Comparison of ENCODE assay signal across 9 cellular contexts in genomic region chr9:137461663-137462395, GRCh38. TPM values are rescaled to one million over a fixed set of nuclear protein-coding genes. Genes with fewer than 3 reads are reported as not detected.
A peak's percentile ranks its signal among the peaks of the same experiment; 100 is the strongest.
DNase-seq lines count a peak whose midpoint lies in the region; ATAC-seq, FAIRE-seq and TF ChIP-seq lines count a peak whose summit lies in the region.
"Had no signal": no experiment of that assay in that cellular context is flagged by ENCODE, and none has a peak within 500 bp of the region (broad histone marks: within the 10 kb centered on the region; RNA-seq: fewer than 3 reads in every experiment).

No MANE protein-coding gene starts in this region.

- H3K27me3 ChIP-seq in OCI-LY3 (ENCODE audit: low read depth, low read length) (no peaks in the 10 kb centered on the region), HepG2 (ENCODE audit: control insufficient read depth in 1 of 2, insufficient read depth in 2 of 2, low read length in 2 of 2) (no peaks in the 10 kb centered on the region; a peak in 1 of 5 replicates)

- no peak for FAIRE-seq in HepG2 (lab: Jason Lieb, UNC)

- H3K36me3 ChIP-seq in OCI-LY3 (replicated peaks; ENCODE audit: low read depth, low read length): peaks cover 5% of the 10 kb centered on the region
- peaks cover 2 to 7% of the 10 kb centered on the region in 2 experiments; a peak in 3 of 5 replicates for H3K36me3 ChIP-seq in HepG2 (replicated peaks in 1 of 2; ENCODE audit: control insufficient read depth in 1 of 2, insufficient read depth in 2 of 2, low read length in 2 of 2)

- intact Hi-C loops in HepG2 (cut with micrococcal nuclease; ENCODE audit: unreplicated experiment): no loop called here

- H3K4me1 ChIP-seq in OCI-LY3 (ENCODE audit: low read length) (peaks cover 27% of the 10 kb centered on the region), HepG2 (ENCODE audit: insufficient read depth, low read length) (peaks cover 75% of the 10 kb centered on the region)

- in situ Hi-C loops in HepG2 (cut with HindIII; ENCODE audit: extremely low pct_ligation_motif_present, low pct_unique_long_range_greater_than_20kb): no loop called here

- H3K9me3 Mint-ChIP-seq in stimulated activated effector memory CD8-positive, alpha-beta T cell treated with anti-CD3 and anti-CD28 coated beads, Interleukin-12 subunit alpha, Interleukin-12 subunit beta, amount 100 ng/mL, for 72 hours: no peaks in the 10 kb centered on the region

- H3K27ac Mint-ChIP-seq in stimulated activated effector memory CD8-positive, alpha-beta T cell treated with anti-CD3 and anti-CD28 coated beads, Interleukin-12 subunit alpha, Interleukin-12 subunit beta, amount 100 ng/mL, for 72 hours: peak overlapping the region; percentile 92

- CTCF ChIA-PET in HepG2 (lab: Yijun Ruan, JAX; ENCODE audit: low intra/inter-chr PET ratio, low total read pairs): no interaction called here

- no peak for TF ChIP-seq POLR2A in HepG2 (IDR thresholded peaks at IDR 0.05; ENCODE audit: insufficient read depth in 1 of 2, low read depth in 2 of 2, low read length in 2 of 2)

- H3K4me3 ChIP-seq in OCI-LY3 (ENCODE audit: low read length) (peak overlapping the region; percentile 80), HepG2 (replicated peaks in 1 of 3; ENCODE audit: insufficient read depth in 1 of 3, low read depth in 2 of 3, low read length in 3 of 3) (no peak overlapping the region)

- no peak for TF ChIP-seq EP300 in HepG2 (IDR thresholded peaks at IDR 0.05; ENCODE audit: low read depth in 2 of 2, low read length in 2 of 2)
- no peak for TF ChIP-seq EP300 in HepG2 (CRISPR knock-in tag; IDR thresholded peaks at IDR 0.05; ENCODE audit: borderline replicate concordance)

- 96% methylated on average over 37 of the region's 52 CpGs for WGBS in HepG2 (ENCODE audit: low lambda C conversion rate)

- ATAC-seq in GM21576 (IDR thresholded peaks at IDR 0.05; ENCODE audit: unreplicated experiment): peak; percentile 55
- ATAC-seq in HepG2: no peak
- ATAC-seq in stimulated activated effector memory CD8-positive, alpha-beta T cell treated with anti-CD3 and anti-CD28 coated beads, Interleukin-12 subunit alpha, Interleukin-12 subunit beta, amount 100 ng/mL, for 72 hours: peak; percentile 88
- ATAC-seq in HG02884 (IDR thresholded peaks at IDR 0.05; ENCODE audit: unreplicated experiment): no peak
- ATAC-seq in GM19328 (IDR thresholded peaks at IDR 0.05; ENCODE audit: unreplicated experiment): no peak

- peak overlapping the region; percentile 66 for H3K4me3 Mint-ChIP-seq in stimulated activated effector memory CD8-positive, alpha-beta T cell treated with anti-CD3 and anti-CD28 coated beads, Interleukin-12 subunit alpha, Interleukin-12 subunit beta, amount 100 ng/mL, for 72 hours

- H2AFZ ChIP-seq in OCI-LY3 (ENCODE audit: low read depth, low read length): peak overlapping the region; percentile 77; the same call in 1 of the 2 replicates
- H2AFZ ChIP-seq in HepG2 (ENCODE audit: low read length): no peak overlapping the region

- DNase-seq in AG08395 (ENCODE audit: low spot score) (peak; percentile 67), HepG2 (ENCODE audit: low spot score) (no peak)
- DNase-seq in activated gamma-delta T cell treated with anti-CD3 and anti-CD28 coated beads, Interleukin-2, amount 50 U/mL, for 16 hours (ENCODE audit: low read depth): peak; percentile 84
- DNase-seq in stimulated activated effector memory CD8-positive, alpha-beta T cell treated with anti-CD3 and anti-CD28 coated beads, Interleukin-12 subunit alpha, Interleukin-12 subunit beta, amount 100 ng/mL, for 72 hours (ENCODE audit: low spot score in 2 of 2): peak; percentile 85 to 92

- peaks cover 17% of the 10 kb centered on the region for H3K36me3 Mint-ChIP-seq in stimulated activated effector memory CD8-positive, alpha-beta T cell treated with anti-CD3 and anti-CD28 coated beads, Interleukin-12 subunit alpha, Interleukin-12 subunit beta, amount 100 ng/mL, for 72 hours

- H3K4me2 ChIP-seq in OCI-LY3 (ENCODE audit: low read length) (peak overlapping the region; percentile 72), HepG2 (ENCODE audit: low read depth, low read length) (no peak overlapping the region)

- no peaks in the 10 kb centered on the region for H4K20me1 ChIP-seq in OCI-LY3 (ENCODE audit: insufficient read depth, low read length)
- H4K20me1 ChIP-seq in HepG2 (ENCODE audit: insufficient read depth, low read length): peaks cover 9% of the 10 kb centered on the region; the same call in 1 of the 2 replicates

- POLR2A ChIA-PET in HepG2 (lab: Yijun Ruan, JAX): no interaction called here

- no TSS peak for BruUV-seq in HepG2 (replicated peaks; lab: Mats Ljungman, UMichigan)

- peaks cover 32% of the 10 kb centered on the region for H3K4me1 Mint-ChIP-seq in stimulated activated effector memory CD8-positive, alpha-beta T cell treated with anti-CD3 and anti-CD28 coated beads, Interleukin-12 subunit alpha, Interleukin-12 subunit beta, amount 100 ng/mL, for 72 hours

- H3K9me3 ChIP-seq in OCI-LY3 (ENCODE audit: insufficient read depth, low read length) (no peaks in the 10 kb centered on the region), HepG2 (ENCODE audit: low read length) (no peaks in the 10 kb centered on the region)

- peaks cover 14% of the 10 kb centered on the region for H3K79me2 ChIP-seq in OCI-LY3 (ENCODE audit: low read length)
- H3K79me2 ChIP-seq in HepG2 (ENCODE audit: insufficient read depth, low read length): peaks cover 20% of the 10 kb centered on the region

- no peak for TF ChIP-seq CTCF in OCI-LY3 (IDR thresholded peaks at IDR 0.05; ENCODE audit: low read depth, low read length)
- TF ChIP-seq CTCF in HepG2 (CRISPR knock-in tag; IDR thresholded peaks at IDR 0.05): no peak

- peak overlapping the region; percentile 36 for H3K27ac ChIP-seq in OCI-LY3 (ENCODE audit: low read length)
- H3K27ac ChIP-seq in HepG2 (ENCODE audit: extremely low read length, insufficient read depth, low read length): no peak overlapping the region
- H3K27ac ChIP-seq: epithelial cell of prostate had no signal

- TF ChIP-seq RAD21 in HepG2 (CRISPR knock-in tag; IDR thresholded peaks at IDR 0.05): no peak

- H3K9ac ChIP-seq in OCI-LY3 (ENCODE audit: low read length): peak overlapping the region; percentile 61
- H3K9ac ChIP-seq in HepG2 (ENCODE audit: insufficient read depth, low read depth, low read length): no peak overlapping the region

RNA-seq across cellular contexts. Expression of gene NSMF, which starts 2.7 kb away (rescaled TPM):
- 38.3 and 44.3 TPM in 2 replicates for total RNA-seq in HepG2 (2016; rRNA removed; fragmentation: Illumina TruSeq; extraction: Trizol)
- total RNA-seq in HepG2 (2016; cell fraction: cytosol; rRNA removed; fragmentation: Illumina TruSeq; extraction: Trizol; ENCODE audit: low read depth): 35.6 and 45.0 TPM in 2 replicates
- total RNA-seq in HepG2 (2016; cell fraction: insoluble cytoplasmic fraction; rRNA removed; fragmentation: Illumina TruSeq; extraction: Trizol): 31.9 and 43.2 TPM in 2 replicates
- total RNA-seq in HepG2 (2016; cell fraction: membrane; rRNA removed; fragmentation: Illumina TruSeq; extraction: Trizol): 88.7 and 95.2 TPM in 2 replicates
- total RNA-seq in HepG2 (2016; cell fraction: nucleus; rRNA removed; fragmentation: Illumina TruSeq; extraction: Trizol): 47.8 and 56.5 TPM in 2 replicates
- polyA plus RNA-seq in HepG2 (2011; rRNA removed): 183 and 271 TPM in 2 replicates
- polyA plus RNA-seq in HepG2 (2011; cell fraction: cytosol; rRNA removed): 147 and 184 TPM in 2 replicates
- 1,153 and 1,227 TPM in 2 replicates for polyA plus RNA-seq in HepG2 (2011; cell fraction: nucleus; rRNA removed)
- 143 and 184 TPM in 2 replicates for polyA plus RNA-seq in HepG2 (2012)
- 80.1 and 97.0 TPM in 2 replicates for polyA plus RNA-seq in HepG2 (2016; cell fraction: cytosol; fragmentation: Illumina TruSeq; extraction: Trizol; ENCODE audit: low read depth)
- polyA plus RNA-seq in HepG2 (2016; cell fraction: insoluble cytoplasmic fraction; fragmentation: Illumina TruSeq; extraction: Trizol; ENCODE audit: low read depth): 62.3 and 80.0 TPM in 2 replicates
- 159 and 160 TPM in 2 replicates for polyA plus RNA-seq in HepG2 (2016; cell fraction: membrane; fragmentation: Illumina TruSeq; extraction: Trizol; ENCODE audit: low read depth)
- 179 and 193 TPM in 2 replicates for polyA plus RNA-seq in HepG2 (2016; cell fraction: nucleus; fragmentation: Illumina TruSeq; extraction: Trizol; ENCODE audit: insufficient read depth, low read depth)
- polyA minus RNA-seq in HepG2 (2011; rRNA and poly(A)+ RNA removed; ENCODE audit: low replicate concordance): 64.9 and 155 TPM in 2 replicates
- 76.5 and 105 TPM in 2 replicates for polyA minus RNA-seq in HepG2 (2011; cell fraction: cytosol; rRNA and poly(A)+ RNA removed)
- polyA minus RNA-seq in HepG2 (2011; cell fraction: nucleus; rRNA and poly(A)+ RNA removed): 147 and 159 TPM in 2 replicates

RNA-seq across cellular contexts. Expression of gene ENTPD8, which starts 20.7 kb away (rescaled TPM):
- total RNA-seq in HepG2 (2016; rRNA removed; fragmentation: Illumina TruSeq; extraction: Trizol): 0.21 and 0.44 TPM in 2 replicates
- total RNA-seq in HepG2 (2016; cell fraction: cytosol; rRNA removed; fragmentation: Illumina TruSeq; extraction: Trizol; ENCODE audit: low read depth): 0.09 and 0.20 TPM in 2 replicates
- total RNA-seq in HepG2 (2016; cell fraction: insoluble cytoplasmic fraction; rRNA removed; fragmentation: Illumina TruSeq; extraction: Trizol): 0.33 and 0.43 TPM in 2 replicates
- total RNA-seq in HepG2 (2016; cell fraction: membrane; rRNA removed; fragmentation: Illumina TruSeq; extraction: Trizol): 0.21 and 0.37 TPM in 2 replicates
- 0.28 and 0.34 TPM in 2 replicates for total RNA-seq in HepG2 (2016; cell fraction: nucleus; rRNA removed; fragmentation: Illumina TruSeq; extraction: Trizol)
- polyA plus RNA-seq in HepG2 (2011; rRNA removed): 0.26 and 0.38 TPM in 2 replicates
- polyA plus RNA-seq in HepG2 (2011; cell fraction: cytosol; rRNA removed): 0.21 and 0.30 TPM in 2 replicates
- polyA plus RNA-seq in HepG2 (2011; cell fraction: nucleus; rRNA removed): 3.0 and 3.2 TPM in 2 replicates
- polyA plus RNA-seq in HepG2 (2012): 0.35 and 0.44 TPM in 2 replicates
- polyA plus RNA-seq in HepG2 (2016; cell fraction: cytosol; fragmentation: Illumina TruSeq; extraction: Trizol; ENCODE audit: low read depth): 0.05 and 0.14 TPM in 2 replicates
- 0.25 TPM in 1 of 2 replicates, not detected in the other for polyA plus RNA-seq in HepG2 (2016; cell fraction: insoluble cytoplasmic fraction; fragmentation: Illumina TruSeq; extraction: Trizol; ENCODE audit: low read depth)
- polyA plus RNA-seq in HepG2 (2016; cell fraction: membrane; fragmentation: Illumina TruSeq; extraction: Trizol; ENCODE audit: low read depth): 0.08 and 0.15 TPM in 2 replicates
- polyA plus RNA-seq in HepG2 (2016; cell fraction: nucleus; fragmentation: Illumina TruSeq; extraction: Trizol; ENCODE audit: insufficient read depth, low read depth): 0.79 and 0.97 TPM in 2 replicates
- polyA minus RNA-seq in HepG2 (2011; rRNA and poly(A)+ RNA removed; ENCODE audit: low replicate concordance): 0.26 TPM in 1 of 2 replicates, not detected in the other
- not detected in 2 replicates for polyA minus RNA-seq in HepG2 (2011; cell fraction: cytosol; rRNA and poly(A)+ RNA removed)
- polyA minus RNA-seq in HepG2 (2011; cell fraction: nucleus; rRNA and poly(A)+ RNA removed): 0.26 and 0.37 TPM in 2 replicates

RNA-seq across cellular contexts. Expression of gene NOXA1, which starts 38.6 kb away (rescaled TPM):
- 0.63 and 1.2 TPM in 2 replicates for total RNA-seq in HepG2 (2016; rRNA removed; fragmentation: Illumina TruSeq; extraction: Trizol)
- total RNA-seq in HepG2 (2016; cell fraction: cytosol; rRNA removed; fragmentation: Illumina TruSeq; extraction: Trizol; ENCODE audit: low read depth): 0.81 and 1.1 TPM in 2 replicates
- 0.82 and 1.9 TPM in 2 replicates for total RNA-seq in HepG2 (2016; cell fraction: insoluble cytoplasmic fraction; rRNA removed; fragmentation: Illumina TruSeq; extraction: Trizol)
- total RNA-seq in HepG2 (2016; cell fraction: membrane; rRNA removed; fragmentation: Illumina TruSeq; extraction: Trizol): 0.46 and 1.00 TPM in 2 replicates
- total RNA-seq in HepG2 (2016; cell fraction: nucleus; rRNA removed; fragmentation: Illumina TruSeq; extraction: Trizol): 1.6 and 2.0 TPM in 2 replicates
- 0.78 and 2.1 TPM in 2 replicates for polyA plus RNA-seq in HepG2 (2011; rRNA removed)
- 0.53 and 1.0 TPM in 2 replicates for polyA plus RNA-seq in HepG2 (2011; cell fraction: cytosol; rRNA removed)
- 17.1 and 17.5 TPM in 2 replicates for polyA plus RNA-seq in HepG2 (2011; cell fraction: nucleus; rRNA removed)
- 0.76 and 1.0 TPM in 2 replicates for polyA plus RNA-seq in HepG2 (2012)
- 0.60 and 0.67 TPM in 2 replicates for polyA plus RNA-seq in HepG2 (2016; cell fraction: cytosol; fragmentation: Illumina TruSeq; extraction: Trizol; ENCODE audit: low read depth)
- 0.39 and 0.46 TPM in 2 replicates for polyA plus RNA-seq in HepG2 (2016; cell fraction: insoluble cytoplasmic fraction; fragmentation: Illumina TruSeq; extraction: Trizol; ENCODE audit: low read depth)
- polyA plus RNA-seq in HepG2 (2016; cell fraction: membrane; fragmentation: Illumina TruSeq; extraction: Trizol; ENCODE audit: low read depth): 0.44 and 0.56 TPM in 2 replicates
- 3.7 and 3.8 TPM in 2 replicates for polyA plus RNA-seq in HepG2 (2016; cell fraction: nucleus; fragmentation: Illumina TruSeq; extraction: Trizol; ENCODE audit: insufficient read depth, low read depth)
- polyA minus RNA-seq in HepG2 (2011; rRNA and poly(A)+ RNA removed; ENCODE audit: low replicate concordance): 0.44 and 0.61 TPM in 2 replicates
- polyA minus RNA-seq in HepG2 (2011; cell fraction: cytosol; rRNA and poly(A)+ RNA removed): 0.44 TPM in 1 of 2 replicates, not detected in the other
- polyA minus RNA-seq in HepG2 (2011; cell fraction: nucleus; rRNA and poly(A)+ RNA removed): 1.8 and 3.4 TPM in 2 replicates

RNA-seq across cellular contexts. Expression of gene EXD3, which starts 38.9 kb away (rescaled TPM):
- 1.3 and 2.7 TPM in 2 replicates for total RNA-seq in HepG2 (2016; rRNA removed; fragmentation: Illumina TruSeq; extraction: Trizol)
- 1.1 and 1.7 TPM in 2 replicates for total RNA-seq in HepG2 (2016; cell fraction: cytosol; rRNA removed; fragmentation: Illumina TruSeq; extraction: Trizol; ENCODE audit: low read depth)
- total RNA-seq in HepG2 (2016; cell fraction: insoluble cytoplasmic fraction; rRNA removed; fragmentation: Illumina TruSeq; extraction: Trizol): 1.3 and 3.1 TPM in 2 replicates
- 1.6 and 2.4 TPM in 2 replicates for total RNA-seq in HepG2 (2016; cell fraction: membrane; rRNA removed; fragmentation: Illumina TruSeq; extraction: Trizol)
- total RNA-seq in HepG2 (2016; cell fraction: nucleus; rRNA removed; fragmentation: Illumina TruSeq; extraction: Trizol): 3.0 and 3.1 TPM in 2 replicates
- 4.8 and 9.1 TPM in 2 replicates for polyA plus RNA-seq in HepG2 (2011; rRNA removed)
- polyA plus RNA-seq in HepG2 (2011; cell fraction: cytosol; rRNA removed): 1.6 and 3.2 TPM in 2 replicates
- polyA plus RNA-seq in HepG2 (2011; cell fraction: nucleus; rRNA removed): 82.5 and 82.6 TPM in 2 replicates
- polyA plus RNA-seq in HepG2 (2012): 4.7 and 9.6 TPM in 2 replicates
- polyA plus RNA-seq in HepG2 (2016; cell fraction: cytosol; fragmentation: Illumina TruSeq; extraction: Trizol; ENCODE audit: low read depth): 3.8 and 4.6 TPM in 2 replicates
- polyA plus RNA-seq in HepG2 (2016; cell fraction: insoluble cytoplasmic fraction; fragmentation: Illumina TruSeq; extraction: Trizol; ENCODE audit: low read depth): 2.3 and 2.8 TPM in 2 replicates
- 5.3 and 6.7 TPM in 2 replicates for polyA plus RNA-seq in HepG2 (2016; cell fraction: membrane; fragmentation: Illumina TruSeq; extraction: Trizol; ENCODE audit: low read depth)
- 8.9 and 9.7 TPM in 2 replicates for polyA plus RNA-seq in HepG2 (2016; cell fraction: nucleus; fragmentation: Illumina TruSeq; extraction: Trizol; ENCODE audit: insufficient read depth, low read depth)
- 3.4 and 4.2 TPM in 2 replicates for polyA minus RNA-seq in HepG2 (2011; rRNA and poly(A)+ RNA removed; ENCODE audit: low replicate concordance)
- 0.62 and 2.6 TPM in 2 replicates for polyA minus RNA-seq in HepG2 (2011; cell fraction: cytosol; rRNA and poly(A)+ RNA removed)
- polyA minus RNA-seq in HepG2 (2011; cell fraction: nucleus; rRNA and poly(A)+ RNA removed): 6.6 and 9.0 TPM in 2 replicates

Comparison
In these comparisons a context has a peak if more than half of its experiments do, and no peak if none do; other contexts are left out.
1. ATAC-seq: peak in GM21576 (single experiment) and stimulated activated effector memory CD8-positive, alpha-beta T cell treated with anti-CD3 and anti-CD28 coated beads, Interleukin-12 subunit alpha, Interleukin-12 subunit beta, amount 100 ng/mL, for 72 hours (single experiment); none in HepG2 (single experiment), HG02884 (single experiment) and GM19328 (single experiment).